Comparison of ENCODE assay signal across 26 cellular contexts in genomic region chr11:132439711-132440300, GRCh38.
"Had no signal": no experiment of that assay in that cellular context is flagged by ENCODE, and none has a peak within 500 bp of the region (broad histone marks: within the 10 kb centered on the region; RNA-seq: fewer than 3 reads in every experiment).

No MANE protein-coding gene starts in this region.

- H3K4me1 ChIP-seq: colonic mucosa, Peyer's patch, SJCRH30 had no signal

- H3K27me3 ChIP-seq: colonic mucosa, Peyer's patch, SJCRH30 had no signal

- DNase-seq: activated CD4-positive, alpha-beta memory T cell treated with anti-CD3 and anti-CD28 coated beads for 36 hours; activated CD4-positive, alpha-beta T cell treated with anti-CD3 and anti-CD28 coated beads, Interleukin-2, amount 10 ng/mL, durations not matched to agents 7 days and 5 days; activated CD4-positive, CD25-positive, alpha-beta regulatory T cell; activated gamma-delta T cell treated with Interleukin-2 at 50 U/mL for 16 hours; activated naive CD4-positive, alpha-beta T cell treated with anti-CD3 and anti-CD28 coated beads, Interleukin-2, amount 10 ng/mL, durations not matched to agents 7 days and 5 days; activated naive CD8-positive, alpha-beta T cell treated with anti-CD3 and anti-CD28 coated beads for 36 hours; activated T-cell treated with anti-CD3 and anti-CD28 coated beads for 4 hours; activated T-cell treated with anti-CD3 and anti-CD28 coated beads, Interleukin-2, amount 50 U/mL, for 48 hours; anterior cingulate cortex; brain microvascular endothelial cell; cerebellar nuclear complex; colonic mucosa; MM.1S; NCI-H1105; NCI-H1436; NCI-H1694 treated with DMSO at 0.1 percent for 48 hours; NCI-H2029 treated with DMSO at 0.1 percent for 48 hours; NCI-H510A treated with DMSO at 0.1 percent for 48 hours; Peyer's patch; Right ventricle myocardium superior; SJCRH30; SK-N-SH; T-helper 1 cell had no signal

- H3K27ac ChIP-seq: brain microvascular endothelial cell, colonic mucosa, Peyer's patch, RWPE1, SJCRH30, VCaP had no signal

- H3K4me2 ChIP-seq: SK-N-SH had no signal

- H3K36me3 Mint-ChIP-seq: activated CD4-positive, alpha-beta memory T cell treated with anti-CD3 and anti-CD28 coated beads for 36 hours; activated naive CD4-positive, alpha-beta T cell treated with anti-CD3 and anti-CD28 coated beads, Interleukin-2, amount 10 ng/mL, durations not matched to agents 7 days and 5 days; activated naive CD8-positive, alpha-beta T cell treated with anti-CD3 and anti-CD28 coated beads for 36 hours had no signal

- H3K27me3 Mint-ChIP-seq: activated CD4-positive, alpha-beta memory T cell treated with anti-CD3 and anti-CD28 coated beads for 36 hours; activated CD4-positive, alpha-beta T cell treated with anti-CD3 and anti-CD28 coated beads, Interleukin-2, amount 10 ng/mL, durations not matched to agents 7 days and 5 days; activated naive CD4-positive, alpha-beta T cell treated with anti-CD3 and anti-CD28 coated beads, Interleukin-2, amount 10 ng/mL, durations not matched to agents 7 days and 5 days; activated naive CD8-positive, alpha-beta T cell treated with anti-CD3 and anti-CD28 coated beads for 36 hours had no signal

- H3K4me3 Mint-ChIP-seq: activated CD4-positive, alpha-beta memory T cell treated with anti-CD3 and anti-CD28 coated beads for 36 hours; activated CD4-positive, alpha-beta T cell treated with anti-CD3 and anti-CD28 coated beads, Interleukin-2, amount 10 ng/mL, durations not matched to agents 7 days and 5 days; activated naive CD4-positive, alpha-beta T cell treated with anti-CD3 and anti-CD28 coated beads, Interleukin-2, amount 10 ng/mL, durations not matched to agents 7 days and 5 days; activated naive CD8-positive, alpha-beta T cell treated with anti-CD3 and anti-CD28 coated beads for 36 hours; activated T-helper 17 cell treated with anti-CD3 and anti-CD28 coated beads, Interleukin-2, amount 50 U/mL, for 72 hours had no signal

- H3K27ac Mint-ChIP-seq: activated CD4-positive, alpha-beta memory T cell treated with anti-CD3 and anti-CD28 coated beads for 36 hours; activated CD4-positive, alpha-beta T cell treated with anti-CD3 and anti-CD28 coated beads, Interleukin-2, amount 10 ng/mL, durations not matched to agents 7 days and 5 days; activated naive CD4-positive, alpha-beta T cell treated with anti-CD3 and anti-CD28 coated beads, Interleukin-2, amount 10 ng/mL, durations not matched to agents 7 days and 5 days; activated naive CD8-positive, alpha-beta T cell treated with anti-CD3 and anti-CD28 coated beads for 36 hours; activated T-helper 17 cell treated with anti-CD3 and anti-CD28 coated beads, Interleukin-2, amount 50 U/mL, for 72 hours had no signal

- H3K9me3 Mint-ChIP-seq: activated naive CD8-positive, alpha-beta T cell treated with anti-CD3 and anti-CD28 coated beads for 36 hours had no signal

- H3K4me3 ChIP-seq: colonic mucosa, Peyer's patch, SJCRH30 had no signal

- H3K9me2 ChIP-seq: SK-N-SH had no signal

- H3K9me3 ChIP-seq: colonic mucosa, Peyer's patch, SJCRH30, SK-N-SH had no signal

- H3K36me3 ChIP-seq: brain microvascular endothelial cell, colonic mucosa, Peyer's patch, SJCRH30 had no signal

- H3K4me1 Mint-ChIP-seq: activated CD4-positive, alpha-beta T cell treated with anti-CD3 and anti-CD28 coated beads, Interleukin-2, amount 10 ng/mL, durations not matched to agents 7 days and 5 days; activated naive CD4-positive, alpha-beta T cell treated with anti-CD3 and anti-CD28 coated beads, Interleukin-2, amount 10 ng/mL, durations not matched to agents 7 days and 5 days; activated naive CD8-positive, alpha-beta T cell treated with anti-CD3 and anti-CD28 coated beads for 36 hours; activated T-helper 17 cell treated with anti-CD3 and anti-CD28 coated beads, Interleukin-2, amount 50 U/mL, for 72 hours had no signal
